10 cellular contexts compared by ENCODE assay signal in genomic region chr7:75756340-75757297, GRCh38. TPM values are rescaled to one million over a fixed set of nuclear protein-coding genes. Genes with fewer than 3 reads are reported as not detected.
DNase-seq lines count a peak whose midpoint lies in the region; ATAC-seq and TF ChIP-seq lines count a peak whose summit lies in the region.
"Had no signal": no experiment of that assay in that cellular context is flagged by ENCODE, and none has a peak within 500 bp of the region (broad histone marks: within the 10 kb centered on the region; RNA-seq: fewer than 3 reads in every experiment).

No MANE protein-coding gene starts in this region.

- no peak overlapping the region for H3K27ac Mint-ChIP-seq in CD4-positive, alpha-beta memory T cell

- no peak overlapping the region for H4K8ac ChIP-seq in neuronal stem cell (ENCODE audit: low read depth, low read length)

- no peak overlapping the region for H2AFZ ChIP-seq in neuronal stem cell (ENCODE audit: low read length)

- H3K27ac ChIP-seq in body of pancreas (no peak overlapping the region), neuronal stem cell (replicated peaks; ENCODE audit: low read length) (no peak overlapping the region)
- no peak overlapping the region for H3K27ac ChIP-seq in CD4-positive, alpha-beta memory T cell (ENCODE audit: low read depth, low read length)
- H3K27ac ChIP-seq: neutrophil had no signal

- H3K4ac ChIP-seq in neuronal stem cell (ENCODE audit: low read length): no peak overlapping the region

- no peak overlapping the region for H2BK12ac ChIP-seq in neuronal stem cell (ENCODE audit: low read length)

- no peak overlapping the region for H3K23ac ChIP-seq in neuronal stem cell (ENCODE audit: low read depth, low read length, poor library complexity)

- no peaks in the 10 kb centered on the region for H3K36me3 Mint-ChIP-seq in CD4-positive, alpha-beta memory T cell

- peak; percentile 39 for DNase-seq in GM10266 (ENCODE audit: extremely low spot score)
- DNase-seq in MV-4-11 (lab: John Stamatoyannopoulos, UW): peak; percentile 36
- peak in 1 of 4 donors; percentile 19 for DNase-seq in body of pancreas
- DNase-seq in neuronal stem cell (ENCODE audit: low spot score): no peak
- DNase-seq in CD4-positive, alpha-beta memory T cell: no peak
- DNase-seq in stimulated activated CD4-positive, alpha-beta T cell treated with anti-CD3 and anti-CD28 coated beads, Interleukin-15, amount 100 ng/mL, for 24 hours: no peak
- DNase-seq in putamen (ENCODE audit: low spot score): no peak

- WGBS in body of pancreas, 2 donors: 55 to 59% methylated on average over 14 to 15 of the region's 15 CpGs
- WGBS in neuronal stem cell (ENCODE audit: extremely low coverage in 2 of 2, insufficient read length in 2 of 2, insufficient replicate concordance in 1 of 2), 2 donors: no CpG with 5 or more reads among the region's 15 CpGs

- H3K18ac ChIP-seq in neuronal stem cell (ENCODE audit: low read length): no peak overlapping the region

- H3K4me3 Mint-ChIP-seq in CD4-positive, alpha-beta memory T cell: no peak overlapping the region

- CTCF ChIA-PET in CD4-positive, alpha-beta memory T cell (lab: Charles Lee; ENCODE audit: partially characterized antibody): interaction anchor here (0.6 to 0.7 kb wide), 2 partner anchors 137 to 165 kb away, joined by 3 read pairs; no protein-coding TSS in a partner anchor

- intact Hi-C loops in body of pancreas (cut with DNase I): no loop called here
- intact Hi-C loops in CD4-positive, alpha-beta memory T cell (cut with micrococcal nuclease): no loop called here

- POLR2A ChIA-PET in CD4-positive, alpha-beta memory T cell (lab: Charles Lee; ENCODE audit: partially characterized antibody): no interaction called here

- H3K36me3 ChIP-seq in body of pancreas (replicated peaks in 1 of 2; ENCODE audit: insufficient read depth in 1 of 2, low read depth in 2 of 2) (no peaks in the 10 kb centered on the region), neuronal stem cell (replicated peaks in 1 of 2; ENCODE audit: control insufficient read depth in 2 of 2, insufficient read depth in 2 of 2, low read length in 2 of 2) (no peaks in the 10 kb centered on the region)
- H3K36me3 ChIP-seq in CD4-positive, alpha-beta memory T cell (ENCODE audit: insufficient read depth, low read length): no peaks in the 10 kb centered on the region
- H3K36me3 ChIP-seq: neutrophil had no signal

- H3K27me3 Mint-ChIP-seq in CD4-positive, alpha-beta memory T cell: no peaks in the 10 kb centered on the region

- no peaks in the 10 kb centered on the region for H3K79me1 ChIP-seq in neuronal stem cell (ENCODE audit: low read depth, low read length)

- H3K9me3 Mint-ChIP-seq in CD4-positive, alpha-beta memory T cell: peaks cover 0 to 4% (median 0%) of the 10 kb centered on the region in 8 donors

- H3K9ac ChIP-seq in neuronal stem cell (ENCODE audit: low read depth, low read length, poor library complexity): no peak overlapping the region

- no peak for ATAC-seq in body of pancreas
- ATAC-seq in GM18861 (IDR thresholded peaks at IDR 0.05; ENCODE audit: unreplicated experiment): no peak

- H3K27me3 ChIP-seq in body of pancreas (no peaks in the 10 kb centered on the region), neuronal stem cell (ENCODE audit: control insufficient read depth in 3 of 3, insufficient read depth in 3 of 3, low read depth in 1 of 3, low read length in 3 of 3) (no peaks in the 10 kb centered on the region)
- H3K27me3 ChIP-seq in CD4-positive, alpha-beta memory T cell (ENCODE audit: insufficient read depth, low read length): no peaks in the 10 kb centered on the region
- H3K27me3 ChIP-seq: neutrophil had no signal

- peaks cover 0 to 3% (median 1%) of the 10 kb centered on the region in 4 donors for H3K4me1 Mint-ChIP-seq in CD4-positive, alpha-beta memory T cell

- peak overlapping the region; percentile 18 for H3K4me2 ChIP-seq in neuronal stem cell (ENCODE audit: insufficient read depth, low read length, poor library complexity, severe bottlenecking)

- no peak overlapping the region for H4K91ac ChIP-seq in neuronal stem cell (ENCODE audit: low read depth, low read length, poor library complexity)

- H2BK5ac ChIP-seq in neuronal stem cell (ENCODE audit: low read length): no peak overlapping the region

- H2BK15ac ChIP-seq in neuronal stem cell (ENCODE audit: low read length): peak overlapping the region; percentile 73

- TF ChIP-seq CTCF in GM10266 (IDR thresholded peaks at IDR 0.05; ENCODE audit: control insufficient read depth, insufficient read depth, low read depth, missing control alignments): peak; percentile 40
- peak in 6 of 7 experiments; percentile 11 to 28 (median 18) for TF ChIP-seq CTCF in body of pancreas (IDR thresholded peaks at IDR 0.05)

- no peak overlapping the region for H3K14ac ChIP-seq in neuronal stem cell (ENCODE audit: low read length)

- peak overlapping the region; percentile 52 for H2AK5ac ChIP-seq in neuronal stem cell (ENCODE audit: low read depth, low read length)

- no peak overlapping the region for H2BK120ac ChIP-seq in neuronal stem cell (ENCODE audit: low read depth, low read length)

- no peaks in the 10 kb centered on the region for H3K9me3 ChIP-seq in body of pancreas
- H3K9me3 ChIP-seq in neuronal stem cell (replicated peaks in 1 of 2; ENCODE audit: control insufficient read depth in 2 of 2, insufficient read depth in 1 of 2, low read depth in 1 of 2, low read length in 2 of 2): peaks cover 0 to 2% of the 10 kb centered on the region in 2 donors
- no peaks in the 10 kb centered on the region for H3K9me3 ChIP-seq in CD4-positive, alpha-beta memory T cell (ENCODE audit: control insufficient read depth in 1 of 2, low read length in 2 of 2)
- H3K9me3 ChIP-seq: neutrophil had no signal

- H3K4me3 ChIP-seq in body of pancreas (no peak overlapping the region), neuronal stem cell (ENCODE audit: low read length in 2 of 2) (no peak overlapping the region)
- no peak overlapping the region for H3K4me3 ChIP-seq in CD4-positive, alpha-beta memory T cell (ENCODE audit: low read length in 2 of 2)

- no peaks in the 10 kb centered on the region for H3K4me1 ChIP-seq in body of pancreas
- H3K4me1 ChIP-seq in neuronal stem cell (ENCODE audit: control insufficient read depth in 2 of 2, insufficient read depth in 1 of 2, low read depth in 1 of 2, low read length in 2 of 2): peaks cover 0 to 2% of the 10 kb centered on the region in 2 donors
- no peaks in the 10 kb centered on the region for H3K4me1 ChIP-seq in CD4-positive, alpha-beta memory T cell (ENCODE audit: insufficient read depth, low read length)

- no peak for TF ChIP-seq POLR2A in body of pancreas (IDR thresholded peaks at IDR 0.05)

RNA-seq across cellular contexts. Expression of gene CCL26, which starts 15.4 kb away (rescaled TPM):
- not detected for total RNA-seq in body of pancreas
- polyA plus RNA-seq in neuronal stem cell (2013, experiment 1 of 2): not detected
- not detected for polyA plus RNA-seq in neuronal stem cell (2013, experiment 2 of 2)
- total RNA-seq in CD4-positive, alpha-beta memory T cell: not detected
- polyA plus RNA-seq in CD4-positive, alpha-beta memory T cell: not detected
- total RNA-seq: T-helper 2 cell treated with Interferon-gamma antibody and Interleukin-4, amounts not matched to agents 100 ng/mL and 5 ng/mL, for 36 hours had no signal

RNA-seq across cellular contexts. Expression of gene HIP1, which starts 17.9 kb away (rescaled TPM):
- 10 to 100 TPM in 1 of 2 donors, 1 to 10 TPM in 1; 8.3 to 14.5 TPM for total RNA-seq in body of pancreas
- 46.7 TPM for polyA plus RNA-seq in neuronal stem cell (2013, experiment 1 of 2)
- polyA plus RNA-seq in neuronal stem cell (2013, experiment 2 of 2): 48.1 TPM
- total RNA-seq in CD4-positive, alpha-beta memory T cell: 1 to 10 TPM; 3.1 to 3.5 TPM
- polyA plus RNA-seq in CD4-positive, alpha-beta memory T cell: 1 to 10 TPM in 1 of 2 donors, not detected in 1; 2.2 TPM

RNA-seq across cellular contexts. Expression of gene CCL24, which starts 57.0 kb away (rescaled TPM):
- not detected for total RNA-seq in body of pancreas
- not detected for polyA plus RNA-seq in neuronal stem cell (2013, experiment 1 of 2)
- polyA plus RNA-seq in neuronal stem cell (2013, experiment 2 of 2): not detected
- not detected for total RNA-seq in CD4-positive, alpha-beta memory T cell
- polyA plus RNA-seq in CD4-positive, alpha-beta memory T cell: not detected
- total RNA-seq: T-helper 2 cell treated with Interferon-gamma antibody and Interleukin-4, amounts not matched to agents 100 ng/mL and 5 ng/mL, for 36 hours had no signal

Comparison
In these comparisons a context has a peak if more than half of its experiments do, and no peak if none do; other contexts are left out.
1. DNase-seq: peak in GM10266 (single experiment) and MV-4-11 (single experiment); none in neuronal stem cell (single experiment), CD4-positive, alpha-beta memory T cell (0 of 5), stimulated activated CD4-positive, alpha-beta T cell treated with anti-CD3 and anti-CD28 coated beads, Interleukin-15, amount 100 ng/mL, for 24 hours (single experiment) and putamen (single experiment).